In genomic region chr2:219386532-219387280, GRCh38 we compare ENCODE assay signal across 8 cellular contexts. TPM values are rescaled to one million over a fixed set of nuclear protein-coding genes. Genes with fewer than 3 reads are reported as not detected.
DNase-seq lines count a peak whose midpoint lies in the region; ATAC-seq and TF ChIP-seq lines count a peak whose summit lies in the region.

No MANE protein-coding gene starts in this region.

- intact Hi-C loops in left ventricle myocardium superior (cut with micrococcal nuclease) = no loop called here
- intact Hi-C loops in lower lobe of right lung (cut with DNase I) = no loop called here
- intact Hi-C loops in transverse colon (cut with DNase I; ENCODE audit: low total_unique reads) = loop anchor here (10.0 kb wide), 1 partner anchor 1162 kb away; no protein-coding TSS in a partner anchor

- TF ChIP-seq CTCF in cardiac muscle cell (IDR thresholded peaks at IDR 0.05; ENCODE audit: low read depth, low read length) (no peak), lower lobe of right lung (IDR thresholded peaks at IDR 0.05) (no peak), transverse colon (IDR thresholded peaks at IDR 0.05) (no peak)

- H3K27me3 ChIP-seq in cardiac muscle cell (no peaks in the 10 kb centered on the region), lower lobe of right lung (ENCODE audit: low read depth) (no peaks in the 10 kb centered on the region), transverse colon (no peaks in the 10 kb centered on the region)

- DNase-seq in cardiac muscle cell (ENCODE audit: low read depth in 1 of 2, low spot score in 1 of 2) = no peak
- DNase-seq in left ventricle myocardium superior = no peak
- DNase-seq in astrocyte of the hippocampus (ENCODE audit: low read depth, low spot score) = peak; percentile 28
- DNase-seq in lower lobe of right lung = peak; percentile 52
- DNase-seq in transverse colon = no peak
- no peak for DNase-seq in DMS153 treated with DMSO at 0.1 percent for 48 hours (lab: John Stamatoyannopoulos, UW; ENCODE audit: unreplicated experiment)
- no peak for DNase-seq in NCI-H345 (lab: John Stamatoyannopoulos, UW)
- DNase-seq in amygdala (lab: John Stamatoyannopoulos, UW) = no peak

- WGBS in transverse colon (ENCODE audit: low coverage in 1 of 2), 2 donors = 39 to 86% methylated on average over 1 to 19 of the region's 19 CpGs

- H3K4me1 ChIP-seq in cardiac muscle cell (ENCODE audit: low read depth) (peaks cover 8% of the 10 kb centered on the region), lower lobe of right lung (peaks cover 32% of the 10 kb centered on the region), transverse colon (peaks cover 10 to 18% (median 14%) of the 10 kb centered on the region in 4 donors)

- TF ChIP-seq EP300 in transverse colon (IDR thresholded peaks at IDR 0.05; ENCODE audit: low read depth) = no peak

- peak overlapping the region; percentile 70 for H3K4me3 ChIP-seq in cardiac muscle cell
- H3K4me3 ChIP-seq in lower lobe of right lung = peak overlapping the region; percentile 89
- H3K4me3 ChIP-seq in transverse colon = peak overlapping the region; percentile 61 to 96 (median 88)

- in situ Hi-C loops in transverse colon (cut with MboI; ENCODE audit: low pct_ligation_motif_present in 1 of 4, low pct_unique_long_range_greater_than_20kb in 1 of 4, low sequenced_read_pairs in 3 of 4) = no loop called here

- TF ChIP-seq POLR2A in transverse colon (IDR thresholded peaks at IDR 0.05) = no peak

- ATAC-seq in left ventricle myocardium superior = no peak
- no peak for ATAC-seq in lower lobe of right lung

- H3K36me3 ChIP-seq in cardiac muscle cell (peaks cover 13% of the 10 kb centered on the region), lower lobe of right lung (peaks cover 50% of the 10 kb centered on the region), transverse colon (peaks cover 0 to 27% (median 8%) of the 10 kb centered on the region in 4 donors)

- H3K27ac ChIP-seq in cardiac muscle cell (peak overlapping the region; percentile 87), lower lobe of right lung (peak overlapping the region; percentile 94), transverse colon (peak overlapping the region; percentile 93 to 100 (median 97))

- no peaks in the 10 kb centered on the region for H3K9me3 ChIP-seq in cardiac muscle cell (ENCODE audit: low read depth)
- H3K9me3 ChIP-seq in lower lobe of right lung = no peaks in the 10 kb centered on the region
- H3K9me3 ChIP-seq in transverse colon = no peaks in the 10 kb centered on the region

RNA-seq across cellular contexts. Expression of gene DNPEP, which starts 1.0 kb away (rescaled TPM):
- total RNA-seq in cardiac muscle cell (67.2 and 70.4 TPM in 2 replicates), left ventricle myocardium superior (74.8 TPM), lower lobe of right lung (79.5 TPM), transverse colon (100 to 1,000 TPM in 2 of 4 donors, 10 to 100 TPM in 2; 61.3 to 142 (median 104) TPM)
- polyA plus RNA-seq in cardiac muscle cell = 104 and 117 TPM in 2 replicates

RNA-seq across cellular contexts. Expression of gene DES, which starts 31.5 kb away (rescaled TPM):
- total RNA-seq in cardiac muscle cell = 37.2 and 47.0 TPM in 2 replicates
- 17.5 and 20.4 TPM in 2 replicates for polyA plus RNA-seq in cardiac muscle cell
- 14,457 TPM for total RNA-seq in left ventricle myocardium superior
- total RNA-seq in lower lobe of right lung = 64.5 TPM
- total RNA-seq in transverse colon = over 10,000 TPM in 1 of 4 donors, 1,000 to 10,000 TPM in 2, 100 to 1,000 TPM in 1; 1,000 to 12,373 (median 1,519) TPM

RNA-seq across cellular contexts. Expression of gene SPEG, which starts 47.9 kb away (rescaled TPM):
- total RNA-seq in cardiac muscle cell (275 and 292 TPM in 2 replicates), left ventricle myocardium superior (111 TPM), lower lobe of right lung (6.5 TPM), transverse colon (10 to 100 TPM; 26.5 to 95.8 (median 48.5) TPM)
- 185 and 188 TPM in 2 replicates for polyA plus RNA-seq in cardiac muscle cell

RNA-seq across cellular contexts. Expression of gene RESP18, which starts 54.2 kb away (rescaled TPM):
- total RNA-seq in cardiac muscle cell (not detected in 2 replicates), left ventricle myocardium superior (not detected), lower lobe of right lung (not detected), transverse colon (not detected)
- not detected in 2 replicates for polyA plus RNA-seq in cardiac muscle cell

Comparison
In these comparisons a context has a peak if more than half of its experiments do, and no peak if none do; other contexts are left out.
1. RNA of gene DES, which starts 31.5 kb away (total RNA-seq): 14,457 TPM in left ventricle myocardium superior (single experiment) and 1,000 to 12,373 TPM in transverse colon; 64.5 TPM in lower lobe of right lung (single experiment) and 37.2 to 47.0 TPM in cardiac muscle cell; every median in the first group is over 10 times any median in the second.
2. DNase-seq: peak in astrocyte of the hippocampus (single experiment) and lower lobe of right lung (single experiment); none in cardiac muscle cell (0 of 2), left ventricle myocardium superior (single experiment), transverse colon (single experiment), DMS153 treated with DMSO at 0.1 percent for 48 hours (single experiment), NCI-H345 (single experiment) and amygdala (0 of 56).
3. Peak in every context shown above with its lines, with median percentiles within 50 percentile points of each other: H3K27ac ChIP-seq and H3K4me3 ChIP-seq.